Comparison of ENCODE assay signal across 19 cellular contexts in the genomic region with DNA sequence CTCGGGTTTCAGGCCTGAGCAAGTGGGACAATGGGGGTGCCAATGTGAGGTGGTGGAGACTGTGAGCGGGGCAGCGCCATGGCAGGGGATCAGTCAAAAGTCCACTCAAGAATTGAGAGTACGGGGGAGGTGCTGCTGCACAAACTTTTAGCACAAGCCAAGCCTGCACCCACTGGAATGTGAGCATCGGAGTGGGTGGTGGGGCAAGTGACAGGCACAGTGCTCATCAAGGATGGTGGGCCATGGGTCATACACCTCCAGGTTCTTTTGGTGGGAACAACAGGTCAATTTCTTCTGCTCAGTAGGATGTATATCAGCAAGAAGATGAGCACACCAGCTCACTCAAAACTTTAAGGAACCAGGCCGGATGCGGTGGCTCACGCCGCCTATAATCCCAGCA.
"Had no signal": no experiment of that assay in that cellular context is flagged by ENCODE, and none has a peak within 500 bp of the region (broad histone marks: within the 10 kb centered on the region; RNA-seq: fewer than 3 reads in every experiment).

No MANE protein-coding gene starts in this region.

- H3K36me3 Mint-ChIP-seq: naive thymus-derived CD4-positive, alpha-beta T cell; type B pancreatic cell had no signal

- FAIRE-seq: kidney had no signal

- H3K4me1 ChIP-seq: esophagus squamous epithelium, gastroesophageal sphincter, left ventricle myocardium inferior, suprapubic skin, thyroid gland, uterus had no signal

- H3K4me3 Mint-ChIP-seq: effector memory CD8-positive, alpha-beta T cell; naive thymus-derived CD4-positive, alpha-beta T cell; type B pancreatic cell had no signal

- H3K27me3 Mint-ChIP-seq: effector memory CD8-positive, alpha-beta T cell; type B pancreatic cell had no signal

- H3K9me3 ChIP-seq: esophagus squamous epithelium, gastroesophageal sphincter, left ventricle myocardium inferior, ovary, suprapubic skin, thyroid gland, uterus had no signal

- H3K27me3 ChIP-seq: ovary, suprapubic skin, thyroid gland, uterus had no signal

- H3K27ac Mint-ChIP-seq: effector memory CD8-positive, alpha-beta T cell; naive thymus-derived CD4-positive, alpha-beta T cell; type B pancreatic cell had no signal

- H3K36me3 ChIP-seq: esophagus squamous epithelium, gastroesophageal sphincter, left ventricle myocardium inferior, ovary, suprapubic skin, thyroid gland, uterus had no signal

- H3K9me3 Mint-ChIP-seq: effector memory CD8-positive, alpha-beta T cell; naive thymus-derived CD4-positive, alpha-beta T cell; type B pancreatic cell had no signal

- H3K27ac ChIP-seq: epithelial cell of prostate, esophagus squamous epithelium, gastroesophageal sphincter, left ventricle myocardium inferior, ovary, suprapubic skin, thyroid gland, uterus had no signal

- DNase-seq: effector memory CD8-positive, alpha-beta T cell; esophagus squamous epithelium; kidney; left cardiac atrium; left ventricle myocardium inferior; naive thymus-derived CD4-positive, alpha-beta T cell; nucleus accumbens; ovary; right cardiac atrium; stimulated activated CD4-positive, alpha-beta T cell treated with anti-CD3 and anti-CD28 coated beads, Interleukin-2, amount 100 ng/mL, for 48 hours; stimulated activated naive CD4-positive, alpha-beta T cell treated with Interleukin-2 at 50 U/mL for 16 hours; thyroid gland; uterus had no signal

- H3K4me2 ChIP-seq: smooth muscle cell had no signal

- H3K4me3 ChIP-seq: esophagus squamous epithelium, gastroesophageal sphincter, left ventricle myocardium inferior, lung, ovary, smooth muscle cell, suprapubic skin, thyroid gland, uterus had no signal
